Comparison of ENCODE assay signal across 22 cellular contexts in the genomic region with DNA sequence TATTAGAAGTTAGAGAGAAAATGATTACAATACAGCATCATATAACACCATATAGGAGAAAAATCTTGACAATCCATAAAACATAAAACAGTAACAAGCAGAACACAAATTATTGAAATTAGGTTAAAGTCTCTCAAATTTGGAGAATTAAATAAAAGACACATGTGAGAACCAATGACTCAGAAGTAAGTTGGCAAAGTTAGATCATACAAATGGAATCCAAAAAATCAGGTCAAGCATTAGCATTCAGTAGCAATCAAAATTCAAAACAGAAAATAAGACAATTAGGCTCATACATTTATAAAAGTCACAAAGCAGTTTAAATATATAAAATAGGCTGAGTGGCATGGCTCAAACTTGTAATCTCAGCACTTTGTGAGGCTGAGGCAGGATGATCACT.
DNase-seq lines count a peak whose midpoint lies in the region; ATAC-seq and TF ChIP-seq lines count a peak whose summit lies in the region.
"Had no signal": no experiment of that assay in that cellular context is flagged by ENCODE, and none has a peak within 500 bp of the region (broad histone marks: within the 10 kb centered on the region; RNA-seq: fewer than 3 reads in every experiment).

No MANE protein-coding gene starts in this region.

- peak; percentile 3 for DNase-seq in HCEC 1CT
- peak; percentile 1 for DNase-seq in astrocyte of the hippocampus (ENCODE audit: low read depth, low spot score)
- peak; percentile 51 for DNase-seq in fibroblast of mammary gland (ENCODE audit: low read depth)
- DNase-seq in endothelial cell (ENCODE audit: low spot score): no peak
- no peak for DNase-seq in activated CD4-positive, alpha-beta T cell treated with anti-CD3 and anti-CD28 coated beads for 1 hour
- DNase-seq in activated T-helper 1 cell treated with anti-CD3 and anti-CD28 coated beads, Interleukin-12 subunit alpha, Interleukin-12 subunit beta, Interleukin-2, Interleukin-4 antibody, amounts not matched to agents 30 ng/mL and 10 ng/mL and 1 ng/mL, durations not matched to agents 14 hours and 24 hours and 36 hours (ENCODE audit: low spot score): no peak
- DNase-seq: GDM1, H7, HFFc6, KG1, NCI-H1092, NCI-H1436, NCI-H2029, NCI-H2227 treated with DMSO at 0.1 percent for 48 hours, NCI-H510A treated with DMSO at 0.1 percent for 48 hours, NCI-H748 treated with DMSO at 0.1 percent for 48 hours, PC-9, SHP77 treated with DMSO at 0.1 percent for 48 hours had no signal

- no peaks in the 10 kb centered on the region for H3K9me3 Mint-ChIP-seq in endothelial cell (ENCODE audit: unreplicated experiment)
- H3K9me3 Mint-ChIP-seq in activated T-helper 1 cell treated with anti-CD3 and anti-CD28 coated beads, Interleukin-12 subunit alpha, Interleukin-12 subunit beta, Interleukin-2, Interleukin-4 antibody, amounts not matched to agents 30 ng/mL and 10 ng/mL and 1 ng/mL, durations not matched to agents 14 hours and 24 hours and 36 hours: peaks cover 3% of the 10 kb centered on the region

- H3K27me3 Mint-ChIP-seq in endothelial cell (ENCODE audit: unreplicated experiment): no peaks in the 10 kb centered on the region
- no peaks in the 10 kb centered on the region for H3K27me3 Mint-ChIP-seq in activated T-helper 1 cell treated with anti-CD3 and anti-CD28 coated beads, Interleukin-12 subunit alpha, Interleukin-12 subunit beta, Interleukin-2, Interleukin-4 antibody, amounts not matched to agents 30 ng/mL and 10 ng/mL and 1 ng/mL, durations not matched to agents 14 hours and 24 hours and 36 hours (ENCODE audit: insufficient read depth)
- H3K27me3 Mint-ChIP-seq: B cell had no signal

- H3K27ac Mint-ChIP-seq in endothelial cell (ENCODE audit: unreplicated experiment): no peak overlapping the region
- no peak overlapping the region for H3K27ac Mint-ChIP-seq in activated T-helper 1 cell treated with anti-CD3 and anti-CD28 coated beads, Interleukin-12 subunit alpha, Interleukin-12 subunit beta, Interleukin-2, Interleukin-4 antibody, amounts not matched to agents 30 ng/mL and 10 ng/mL and 1 ng/mL, durations not matched to agents 14 hours and 24 hours and 36 hours
- H3K27ac Mint-ChIP-seq: B cell, CD14-positive monocyte, HFFc6 had no signal

- no peaks in the 10 kb centered on the region for H3K36me3 Mint-ChIP-seq in endothelial cell (ENCODE audit: low read depth, unreplicated experiment)
- no peaks in the 10 kb centered on the region for H3K36me3 Mint-ChIP-seq in activated T-helper 1 cell treated with anti-CD3 and anti-CD28 coated beads, Interleukin-12 subunit alpha, Interleukin-12 subunit beta, Interleukin-2, Interleukin-4 antibody, amounts not matched to agents 30 ng/mL and 10 ng/mL and 1 ng/mL, durations not matched to agents 14 hours and 24 hours and 36 hours (ENCODE audit: low read depth)
- H3K36me3 Mint-ChIP-seq: CD14-positive monocyte had no signal

- no peak for ATAC-seq in GM21381 (IDR thresholded peaks at IDR 0.05; ENCODE audit: unreplicated experiment)

- no peak overlapping the region for H3K4me3 ChIP-seq in fibroblast of mammary gland (ENCODE audit: control insufficient read depth, low read depth, low read length)
- H3K4me3 ChIP-seq: PC-9, SK-N-MC had no signal

- H3K4me3 Mint-ChIP-seq in endothelial cell (ENCODE audit: unreplicated experiment): no peak overlapping the region
- H3K4me3 Mint-ChIP-seq in activated T-helper 1 cell treated with anti-CD3 and anti-CD28 coated beads, Interleukin-12 subunit alpha, Interleukin-12 subunit beta, Interleukin-2, Interleukin-4 antibody, amounts not matched to agents 30 ng/mL and 10 ng/mL and 1 ng/mL, durations not matched to agents 14 hours and 24 hours and 36 hours: no peak overlapping the region
- H3K4me3 Mint-ChIP-seq: B cell, CD14-positive monocyte, HFFc6 had no signal

- TF ChIP-seq CTCF in fibroblast of mammary gland (conservative IDR thresholded peaks at IDR 0.05; ENCODE audit: control insufficient read depth, insufficient read depth, low read depth, low read length): no peak
- TF ChIP-seq CTCF in endothelial cell (IDR thresholded peaks at IDR 0.05; ENCODE audit: unreplicated experiment): no peak

- H3K4me1 Mint-ChIP-seq in endothelial cell (ENCODE audit: unreplicated experiment): no peaks in the 10 kb centered on the region
- no peaks in the 10 kb centered on the region for H3K4me1 Mint-ChIP-seq in activated T-helper 1 cell treated with anti-CD3 and anti-CD28 coated beads, Interleukin-12 subunit alpha, Interleukin-12 subunit beta, Interleukin-2, Interleukin-4 antibody, amounts not matched to agents 30 ng/mL and 10 ng/mL and 1 ng/mL, durations not matched to agents 14 hours and 24 hours and 36 hours (ENCODE audit: low read depth)
- H3K4me1 Mint-ChIP-seq: B cell, CD14-positive monocyte had no signal

- intact Hi-C loops in activated T-helper 1 cell treated with anti-CD3 and anti-CD28 coated beads, Interleukin-12 subunit alpha, Interleukin-12 subunit beta, Interleukin-2, Interleukin-4 antibody, amounts not matched to agents 30 ng/mL and 10 ng/mL and 1 ng/mL, durations not matched to agents 14 hours and 24 hours and 36 hours (cut with micrococcal nuclease): no loop called here

Comparison
In these comparisons a context has a peak if more than half of its experiments do, and no peak if none do; other contexts are left out.
1. DNase-seq: peak in HCEC 1CT (single experiment), astrocyte of the hippocampus (single experiment) and fibroblast of mammary gland (single experiment); none in endothelial cell (single experiment), activated CD4-positive, alpha-beta T cell treated with anti-CD3 and anti-CD28 coated beads for 1 hour (single experiment) and activated T-helper 1 cell treated with anti-CD3 and anti-CD28 coated beads, Interleukin-12 subunit alpha, Interleukin-12 subunit beta, Interleukin-2, Interleukin-4 antibody, amounts not matched to agents 30 ng/mL and 10 ng/mL and 1 ng/mL, durations not matched to agents 14 hours and 24 hours and 36 hours (single experiment).